In the genomic region with DNA sequence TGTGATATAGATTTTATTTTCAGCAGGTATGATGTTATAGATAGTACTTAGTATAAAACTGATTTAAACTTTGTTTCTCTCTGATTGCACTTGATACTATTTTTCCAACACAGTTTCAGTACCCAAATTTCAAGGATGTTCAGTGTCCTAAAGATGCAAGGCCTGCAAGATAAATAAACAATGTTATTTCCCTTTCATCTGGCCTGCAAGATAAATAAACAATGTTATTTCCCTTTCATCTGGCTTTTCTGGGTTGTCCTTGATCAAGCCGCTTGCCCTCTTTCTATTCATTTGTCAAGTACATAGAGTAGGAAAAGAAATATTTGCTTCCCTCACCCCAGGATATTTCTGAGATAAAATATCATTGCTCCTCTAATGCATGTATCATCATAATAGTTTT, we compare ENCODE assay signal across 17 cellular contexts.
"Had no signal": no experiment of that assay in that cellular context is flagged by ENCODE, and none has a peak within 500 bp of the region (broad histone marks: within the 10 kb centered on the region; RNA-seq: fewer than 3 reads in every experiment).

No MANE protein-coding gene starts in this region.

- DNase-seq: effector memory CD4-positive, alpha-beta T cell; gastrocnemius medialis; heart right ventricle; hypothalamus; kidney glomerular epithelial cell; mesendoderm; naive B cell; posterior cingulate gyrus; sigmoid colon; stimulated activated CD4-positive, alpha-beta T cell treated with anti-CD3 and anti-CD28 coated beads, Interleukin-12 subunit alpha, Interleukin-12 subunit beta, amount 100 ng/mL, for 4 hours; stimulated activated naive CD4-positive, alpha-beta T cell; stomach; substantia nigra; transverse colon had no signal

- H3K36me3 Mint-ChIP-seq: naive B cell had no signal

- H3K4me3 Mint-ChIP-seq: naive B cell had no signal

- H3K36me3 ChIP-seq: esophagus muscularis mucosa, gastrocnemius medialis, heart right ventricle, sigmoid colon, stomach, thoracic aorta, transverse colon had no signal

- H3K4me3 ChIP-seq: esophagus muscularis mucosa, gastrocnemius medialis, heart right ventricle, sigmoid colon, skin epidermis, stomach, thoracic aorta, transverse colon had no signal

- H3K27ac Mint-ChIP-seq: naive B cell had no signal

- H3K27ac ChIP-seq: esophagus muscularis mucosa, gastrocnemius medialis, heart right ventricle, sigmoid colon, skin epidermis, stomach, thoracic aorta, transverse colon had no signal

- H3K9me3 ChIP-seq: esophagus muscularis mucosa, gastrocnemius medialis, heart right ventricle, sigmoid colon, stomach, thoracic aorta, transverse colon had no signal

- H3K27me3 ChIP-seq: esophagus muscularis mucosa, gastrocnemius medialis, heart right ventricle, sigmoid colon, stomach had no signal

- ATAC-seq: gastrocnemius medialis, heart right ventricle had no signal
